ENCODE assay signal across 1 cellular context in genomic region chr3:20480771-20481170, GRCh38.
TF ChIP-seq lines count a peak whose summit lies in the region.

No MANE protein-coding gene starts in this region.

TF ChIP-seq in endothelial cell of umbilical vein, 7 proteins besides CTCF, POLR2A, EP300 and RAD21:
- no peak for TF ChIP-seq MYC (IDR thresholded peaks at IDR 0.05; ENCODE audit: low read depth, low read length)
- TF ChIP-seq MAX (IDR thresholded peaks at IDR 0.05; ENCODE audit: insufficient read depth, insufficient read length): no peak
- TF ChIP-seq JUN (IDR thresholded peaks at IDR 0.05; ENCODE audit: borderline replicate concordance, insufficient read depth, insufficient read length, low read depth): peak; percentile 72
- no peak for TF ChIP-seq EZH2 (IDR thresholded peaks at IDR 0.05; ENCODE audit: borderline replicate concordance, low read depth, low read length, severe bottlenecking)
- peak; percentile 70 for TF ChIP-seq POLR2AphosphoS5 (IDR thresholded peaks at IDR 0.05; ENCODE audit: insufficient read depth, low read depth, low read length)
- TF ChIP-seq FOS (IDR thresholded peaks at IDR 0.05; ENCODE audit: borderline replicate concordance, insufficient read depth, low read length): peak; percentile 66
- peak; percentile 87 for TF ChIP-seq GATA2 (IDR thresholded peaks at IDR 0.05; ENCODE audit: insufficient read depth, insufficient read length, low read depth, low read length)
